In the genomic region with DNA sequence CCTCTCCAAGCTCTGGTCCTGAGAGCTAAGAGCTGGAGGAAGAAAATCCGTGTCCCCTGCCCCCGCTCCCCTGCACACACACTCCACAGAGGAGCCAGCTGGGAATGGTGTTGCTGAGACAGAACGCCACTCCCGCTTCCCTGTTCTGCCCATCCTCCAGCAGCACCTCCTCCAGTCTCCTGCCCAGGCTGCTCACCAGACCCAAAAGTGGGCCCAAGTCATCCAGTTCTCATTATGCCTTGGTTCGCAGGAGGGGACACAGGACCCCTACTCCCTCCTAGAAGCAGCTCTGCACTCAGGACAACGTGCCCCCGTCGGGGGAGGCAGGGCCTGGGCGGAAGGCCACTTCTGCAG, we compare ENCODE assay signal across 8 cellular contexts. TPM values are rescaled to one million over a fixed set of nuclear protein-coding genes. Genes with fewer than 3 reads are reported as not detected.
A peak's percentile ranks its signal among the peaks of the same experiment; 100 is the strongest.
DNase-seq lines count a peak whose midpoint lies in the region; ATAC-seq and TF ChIP-seq lines count a peak whose summit lies in the region.

No MANE protein-coding gene starts in this region.

- peak overlapping the region; percentile 96 for H3K4me3 Mint-ChIP-seq in neural progenitor cell

- H3K27me3 ChIP-seq in Panc1 (ENCODE audit: control insufficient read depth, insufficient read depth, low read length), result no peaks in the 10 kb centered on the region
- H3K27me3 ChIP-seq in neural progenitor cell, result peaks cover 17% of the 10 kb centered on the region

- no peaks in the 10 kb centered on the region for H3K9me3 ChIP-seq in Panc1 (ENCODE audit: control insufficient read depth, insufficient read depth, low read depth, low read length)
- H3K9me3 ChIP-seq in neural progenitor cell (ENCODE audit: low read depth), result no peaks in the 10 kb centered on the region

- TF ChIP-seq CTCF in Panc1 (IDR thresholded peaks at IDR 0.05) (no peak), epithelial cell of proximal tubule (conservative IDR thresholded peaks at IDR 0.05; ENCODE audit: low read depth, low read length) (no peak), neural progenitor cell (IDR thresholded peaks at IDR 0.05) (no peak)

- peaks cover 17% of the 10 kb centered on the region for H3K79me2 ChIP-seq in neural progenitor cell (ENCODE audit: low read depth)

- H3K27ac ChIP-seq in Panc1 (ENCODE audit: low read length) (peak overlapping the region; percentile 89), neural progenitor cell (no peak overlapping the region)

- H3K4me1 ChIP-seq in Panc1 (ENCODE audit: control insufficient read depth, insufficient read depth, low read length) (peaks cover 39% of the 10 kb centered on the region), neural progenitor cell (peaks cover 26% of the 10 kb centered on the region)

- H3K9me3 Mint-ChIP-seq in neural progenitor cell, result no peaks in the 10 kb centered on the region

- no peak overlapping the region for H2AFZ ChIP-seq in neural progenitor cell (replicated peaks)

- in situ Hi-C loops in Panc1 (cut with HindIII; ENCODE audit: low pct_unique_long_range_greater_than_20kb, low sequenced_read_pairs), result no loop called here

- H3K4me1 Mint-ChIP-seq in neural progenitor cell, result peaks cover 51% of the 10 kb centered on the region

- H3K4me3 ChIP-seq in GM08714 (ENCODE audit: low read length) (peak overlapping the region; percentile 83; the same call in 1 of the 2 replicates), Panc1 (ENCODE audit: low read depth in 2 of 2, low read length in 2 of 2) (peak overlapping the region; percentile 90 to 94), epithelial cell of proximal tubule (ENCODE audit: low read depth, low read length) (peak overlapping the region; percentile 66), neural progenitor cell (peak overlapping the region; percentile 88)

- H3K36me3 ChIP-seq in Panc1 (ENCODE audit: control insufficient read depth, insufficient read depth, low read length) (peaks cover 4% of the 10 kb centered on the region; the same call in 1 of the 2 replicates), neural progenitor cell (no peaks in the 10 kb centered on the region)

- peaks cover 11% of the 10 kb centered on the region for H3K27me3 Mint-ChIP-seq in neural progenitor cell (ENCODE audit: insufficient read depth, low read depth)

- DNase-seq in Panc1 (ENCODE audit: low read depth, low spot score) (no peak), epithelial cell of proximal tubule (ENCODE audit: low read depth) (no peak), neural progenitor cell (ENCODE audit: low spot score) (no peak), iPS-NIHi11 (ENCODE audit: low spot score) (no peak), germinal center (ENCODE audit: low spot score) (no peak), RKO (ENCODE audit: low spot score) (no peak), LoVo (ENCODE audit: low spot score) (no peak)

- H4K20me1 ChIP-seq in neural progenitor cell (ENCODE audit: low read depth), result peaks cover 28% of the 10 kb centered on the region

- POLR2A ChIA-PET in Panc1 (lab: Charles Lee), result no interaction called here

- H3K36me3 Mint-ChIP-seq in neural progenitor cell, result no peaks in the 10 kb centered on the region

- CTCF ChIA-PET in Panc1 (lab: Charles Lee), result interaction anchor here (1.5 kb wide), 1 partner anchor 9 kb away, joined by 7 read pairs; no protein-coding TSS in a partner anchor

- peak overlapping the region; percentile 97 for H3K27ac Mint-ChIP-seq in neural progenitor cell

- peak; percentile 33; the same call in 1 of the 2 replicates for ATAC-seq in Panc1

- intact Hi-C loops in Panc1 (cut with micrococcal nuclease; ENCODE audit: unreplicated experiment), result no loop called here

- H3K9ac ChIP-seq in neural progenitor cell, result peak overlapping the region; percentile 38

- peaks cover 14% of the 10 kb centered on the region for H3F3A ChIP-seq in neural progenitor cell (ENCODE audit: low read depth)

- H3K4me2 ChIP-seq in neural progenitor cell, result peak overlapping the region; percentile 93

- no TSS peak for BruUV-seq in Panc1 (replicated peaks; lab: Mats Ljungman, UMichigan)

RNA-seq across cellular contexts. Expression of gene TRMT61A, which starts 0.9 kb away (rescaled TPM):
- total RNA-seq in Panc1 (2021; ENCODE audit: unreplicated experiment), result 22.9 TPM
- 23.8 TPM for polyA plus RNA-seq in Panc1 (2012; ENCODE audit: insufficient read length)
- total RNA-seq in epithelial cell of proximal tubule, result 9.0 and 21.9 TPM in 2 replicates
- 1.2 and 5.6 TPM in 2 replicates for total RNA-seq in neural progenitor cell (ENCODE audit: low replicate concordance)

RNA-seq across cellular contexts. Expression of gene CKB, which starts 5.5 kb away (rescaled TPM):
- total RNA-seq in Panc1 (2021; ENCODE audit: unreplicated experiment) (436 TPM), epithelial cell of proximal tubule (492 and 789 TPM in 2 replicates), neural progenitor cell (ENCODE audit: low replicate concordance) (54.2 and 173 TPM in 2 replicates)
- polyA plus RNA-seq in Panc1 (2012; ENCODE audit: insufficient read length), result 1,631 TPM

RNA-seq across cellular contexts. Expression of gene BAG5, which starts 34.3 kb away (rescaled TPM):
- total RNA-seq in Panc1 (2021; ENCODE audit: unreplicated experiment), result 22.5 TPM
- polyA plus RNA-seq in Panc1 (2012; ENCODE audit: insufficient read length), result 9.1 TPM
- 26.6 and 27.2 TPM in 2 replicates for total RNA-seq in epithelial cell of proximal tubule
- 19.4 and 59.9 TPM in 2 replicates for total RNA-seq in neural progenitor cell (ENCODE audit: low replicate concordance)

RNA-seq across cellular contexts. Expression of gene COA8, which starts 34.6 kb away (rescaled TPM):
- total RNA-seq in Panc1 (2021; ENCODE audit: unreplicated experiment) (42.2 TPM), epithelial cell of proximal tubule (29.0 and 44.0 TPM in 2 replicates), neural progenitor cell (ENCODE audit: low replicate concordance) (38.6 and 72.3 TPM in 2 replicates)
- 34.1 TPM for polyA plus RNA-seq in Panc1 (2012; ENCODE audit: insufficient read length)
